1 cellular context compared by ENCODE assay signal in genomic region chr20:23365390-23366165, GRCh38.
TF ChIP-seq lines count a peak whose summit lies in the region.

No MANE protein-coding gene starts in this region.

TF ChIP-seq in GM12878, 131 proteins besides CTCF, POLR2A, EP300 and RAD21:
- TF ChIP-seq BMI1 (IDR thresholded peaks at IDR 0.05; ENCODE audit: borderline replicate concordance) = no peak
- no peak for TF ChIP-seq MEF2B (IDR thresholded peaks at IDR 0.05; ENCODE audit: partially characterized antibody, poor library complexity, severe bottlenecking)
- no peak for TF ChIP-seq IKZF2 (IDR thresholded peaks at IDR 0.05)
- TF ChIP-seq NR2C2 (IDR thresholded peaks at IDR 0.05; ENCODE audit: borderline replicate concordance, control insufficient read depth, insufficient read length, low read depth) = no peak
- TF ChIP-seq IRF4 (IDR thresholded peaks at IDR 0.05; ENCODE audit: low read depth, low read length) = no peak
- no peak; the same call in 1 of the 2 replicates for TF ChIP-seq POLR2AphosphoS5 (IDR thresholded peaks at IDR 0.05; ENCODE audit: low read length)
- no peak for TF ChIP-seq PRDM15 (CRISPR knock-in tag; IDR thresholded peaks at IDR 0.05)
- no peak for TF ChIP-seq SREBF1 (IDR thresholded peaks at IDR 0.05; ENCODE audit: low read length)
